ENCODE assay signal across 8 cellular contexts in genomic region chr19:29666634-29667389, GRCh38. TPM values are rescaled to one million over a fixed set of nuclear protein-coding genes. Genes with fewer than 3 reads are reported as not detected.
DNase-seq lines count a peak whose midpoint lies in the region.

No MANE protein-coding gene starts in this region.

- H3K27me3 ChIP-seq in ACC112 (ENCODE audit: insufficient read depth, low read length), result no peaks in the 10 kb centered on the region
- H3K27me3 ChIP-seq in HUES64 (ENCODE audit: insufficient read depth, low read length), result peaks cover 20% of the 10 kb centered on the region
- no peaks in the 10 kb centered on the region for H3K27me3 ChIP-seq in adipocyte (replicated peaks; ENCODE audit: control insufficient read depth, insufficient read depth, low read length)

- H3K9me3 ChIP-seq in HUES64 (ENCODE audit: insufficient read depth, low read depth, low read length) (no peaks in the 10 kb centered on the region), adipocyte (ENCODE audit: control insufficient read depth, low read length) (no peaks in the 10 kb centered on the region)

- peaks cover 6% of the 10 kb centered on the region for H3K79me2 ChIP-seq in ACC112 (ENCODE audit: control insufficient read depth, insufficient read depth, low read length, unreplicated experiment)

- 22% methylated on average over 18 of the region's 18 CpGs for WGBS in HUES64

- peak overlapping the region; percentile 87 for H2AFZ ChIP-seq in ACC112 (ENCODE audit: low read length, unreplicated experiment)

- DNase-seq in adipocyte (ENCODE audit: low read depth) (peak; percentile 88), hepatic stellate cell (ENCODE audit: low spot score) (peak; percentile 81), renal cortical epithelial cell (ENCODE audit: low read depth) (peak; percentile 42), germinal center (ENCODE audit: low spot score) (no peak), NOMO-1 treated with dmso at 0.1 percent for 144 hours (lab: John Stamatoyannopoulos, UW; ENCODE audit: unreplicated experiment) (no peak), NCI-H526 treated with DMSO at 0.1 percent for 48 hours (lab: John Stamatoyannopoulos, UW) (no peak)

- H3K36me3 ChIP-seq in ACC112 (ENCODE audit: insufficient read depth, low read length) (no peaks in the 10 kb centered on the region), HUES64 (ENCODE audit: insufficient read depth, low read length) (no peaks in the 10 kb centered on the region), adipocyte (ENCODE audit: control insufficient read depth, insufficient read depth, low read length, severe bottlenecking) (no peaks in the 10 kb centered on the region)

- peak overlapping the region; percentile 91 for H3K4me3 ChIP-seq in ACC112 (ENCODE audit: low read depth, low read length)
- H3K4me3 ChIP-seq in HUES64 (ENCODE audit: low read length), result peak overlapping the region; percentile 69
- peak overlapping the region; percentile 82 for H3K4me3 ChIP-seq in adipocyte (ENCODE audit: low read length)

- H3K27ac ChIP-seq in ACC112 (ENCODE audit: low read depth, low read length), result peak overlapping the region; percentile 79
- no peak overlapping the region for H3K27ac ChIP-seq in HUES64 (ENCODE audit: low read depth, low read length)

- H3K9ac ChIP-seq in HUES64 (ENCODE audit: low read depth, low read length) (peak overlapping the region; percentile 9; the same call in 1 of the 2 replicates), adipocyte (ENCODE audit: low read length) (peak overlapping the region; percentile 95)

- H3K4me1 ChIP-seq in ACC112 (ENCODE audit: control insufficient read depth, insufficient read depth, low read length, unreplicated experiment), result peaks cover 35% of the 10 kb centered on the region
- peaks cover 10% of the 10 kb centered on the region for H3K4me1 ChIP-seq in HUES64 (ENCODE audit: insufficient read depth, low read length)
- H3K4me1 ChIP-seq in adipocyte (ENCODE audit: control insufficient read depth, insufficient read depth, low read length), result peaks cover 61% of the 10 kb centered on the region

RNA-seq across cellular contexts. Expression of gene PLEKHF1, which starts 1.6 kb away (rescaled TPM):
- 3.9 TPM for polyA plus RNA-seq in HUES64 (2013, experiment 1 of 2)
- 5.1 TPM for polyA plus RNA-seq in HUES64 (2013, experiment 2 of 2)
- total RNA-seq in renal cortical epithelial cell, result 7.6 and 20.7 TPM in 2 replicates

RNA-seq across cellular contexts. Expression of gene C19orf12, which starts 48.2 kb away (rescaled TPM):
- polyA plus RNA-seq in HUES64 (2013, experiment 1 of 2), result 13.2 TPM
- 14.6 TPM for polyA plus RNA-seq in HUES64 (2013, experiment 2 of 2)
- 36.7 and 37.3 TPM in 2 replicates for total RNA-seq in renal cortical epithelial cell

Comparison
In these comparisons a context has a peak if more than half of its experiments do, and no peak if none do; other contexts are left out.
1. DNase-seq: peak in adipocyte (single experiment), hepatic stellate cell (single experiment) and renal cortical epithelial cell (single experiment); none in germinal center (single experiment), NOMO-1 treated with dmso at 0.1 percent for 144 hours (single experiment) and NCI-H526 treated with DMSO at 0.1 percent for 48 hours (single experiment).
2. Peak in every context shown above with its lines, with median percentiles within 50 percentile points of each other: H3K4me3 ChIP-seq.